Comparison of ENCODE assay signal across 2 cellular contexts in genomic region chr17:77144227-77144626, GRCh38.
TF ChIP-seq lines count a peak whose summit lies in the region.

No MANE protein-coding gene starts in this region.

TF ChIP-seq in SK-N-SH, 30 proteins besides CTCF, POLR2A, EP300 and RAD21 (continued from another document):
- TF ChIP-seq REST (IDR thresholded peaks at IDR 0.05; ENCODE audit: low read depth, low read length) (no peak), TAF1 (IDR thresholded peaks at IDR 0.05; ENCODE audit: borderline replicate concordance, low read depth, low read length) (no peak), ZBTB33 (IDR thresholded peaks at IDR 0.05; ENCODE audit: borderline replicate concordance, low read depth) (no peak), SMC3 (IDR thresholded peaks at IDR 0.05; ENCODE audit: low read depth, low read length) (no peak), FOXJ3 (CRISPR knock-in tag; IDR thresholded peaks at IDR 0.05) (no peak), GATA2 (CRISPR knock-in tag; IDR thresholded peaks at IDR 0.05) (no peak), RFX5 (IDR thresholded peaks at IDR 0.05; ENCODE audit: low read length) (no peak)

TF ChIP-seq in SK-N-SH treated with all-trans-retinoic acid at 6 μM for 48 hours, 23 proteins besides CTCF, POLR2A, EP300 and RAD21 (continued from another document):
- TF ChIP-seq PATZ1 (CRISPR knock-in tag; IDR thresholded peaks at IDR 0.05; ENCODE audit: borderline replicate concordance) (no peak), SNAI2 (CRISPR knock-in tag; IDR thresholded peaks at IDR 0.05) (no peak), ESRRG (CRISPR knock-in tag; IDR thresholded peaks at IDR 0.05) (no peak), ZFP30 (CRISPR knock-in tag; IDR thresholded peaks at IDR 0.05) (no peak), CREB5 (CRISPR knock-in tag; IDR thresholded peaks at IDR 0.05; ENCODE audit: low read depth) (no peak), CSRNP3 (CRISPR knock-in tag; IDR thresholded peaks at IDR 0.05) (no peak), ZNF565 (CRISPR knock-in tag; conservative IDR thresholded peaks at IDR 0.05; ENCODE audit: low read depth) (no peak), POU6F1 (CRISPR knock-in tag; IDR thresholded peaks at IDR 0.05; ENCODE audit: borderline replicate concordance, low read depth) (no peak), ZC3H10 (CRISPR knock-in tag; IDR thresholded peaks at IDR 0.05) (no peak)
TF ChIP-seq in SK-N-SH treated with all-trans-retinoic acid at 6 μM for 48 hours: peak in this region for 0.
